In genomic region chr4:178681871-178682270, GRCh38 we compare ENCODE assay signal across 29 cellular contexts.
"Had no signal": no experiment of that assay in that cellular context is flagged by ENCODE, and none has a peak within 500 bp of the region (broad histone marks: within the 10 kb centered on the region; RNA-seq: fewer than 3 reads in every experiment).

No MANE protein-coding gene starts in this region.

- H3K9me3 ChIP-seq: lower lobe of right lung, pancreas, prostate gland, suprapubic skin, thoracic aorta, tibial artery, upper lobe of right lung had no signal

- H3K79me2 ChIP-seq: hepatocyte had no signal

- H3K4me1 ChIP-seq: heart right ventricle, left lung, lower lobe of right lung, pancreas, prostate gland, suprapubic skin, tibial artery, upper lobe of right lung had no signal

- H3K36me3 ChIP-seq: heart right ventricle, left lung, lower lobe of right lung, pancreas, prostate gland, suprapubic skin, thoracic aorta, tibial artery, upper lobe of right lung had no signal

- H3K4me3 ChIP-seq: heart right ventricle, hepatocyte, left lung, lower lobe of right lung, pancreas, prostate gland, skin epidermis, suprapubic skin, thoracic aorta, tibial artery, upper lobe of right lung had no signal

- H3K27me3 ChIP-seq: heart right ventricle, hepatocyte, left lung, pancreas, suprapubic skin, tibial artery, upper lobe of right lung had no signal

- H3K27ac ChIP-seq: heart right ventricle, hepatocyte, left lung, lower lobe of right lung, pancreas, prostate gland, skin epidermis, suprapubic skin, thoracic aorta, tibial artery, upper lobe of right lung had no signal

- H3K4me2 ChIP-seq: hepatocyte had no signal

- DNase-seq: heart right ventricle; islet precursor cell; left cardiac atrium; left lung; lower lobe of right lung; mammary epithelial cell; mesenchymal stem cell; naive B cell; natural killer cell; nephron progenitor cell; nucleus accumbens; pancreas; posterior cingulate gyrus; retina; right cardiac atrium; stimulated activated CD4-positive, alpha-beta T cell treated with anti-CD3 and anti-CD28 coated beads, Interleukin-12 subunit alpha, Interleukin-12 subunit beta, amount 100 ng/mL, for 4 hours; stimulated activated CD4-positive, alpha-beta T cell treated with anti-CD3 and anti-CD28 coated beads, Interleukin-15, amount 100 ng/mL, for 24 hours; stimulated activated CD4-positive, alpha-beta T cell treated with anti-CD3 and anti-CD28 coated beads, Interleukin-2, amount 100 ng/mL, for 24 hours; stimulated activated CD4-positive, alpha-beta T cell treated with anti-CD3 and anti-CD28 coated beads, Interleukin-4, amount 100 ng/mL, for 1 hour; stimulated activated naive CD4-positive, alpha-beta T cell; tibial artery; trophoblast cell; upper lobe of right lung had no signal

- H2AFZ ChIP-seq: hepatocyte had no signal

- ATAC-seq: heart right ventricle, left cardiac atrium, left lung, lower lobe of right lung, natural killer cell, pancreas, right cardiac atrium, sciatic nerve, upper lobe of right lung had no signal
